ENCODE assay signal across 12 cellular contexts in genomic region chr7:47947355-47947749, GRCh38.
"Had no signal": no experiment of that assay in that cellular context is flagged by ENCODE, and none has a peak within 500 bp of the region (broad histone marks: within the 10 kb centered on the region; RNA-seq: fewer than 3 reads in every experiment).

No MANE protein-coding gene starts in this region.

- DNase-seq: activated CD4-positive, alpha-beta T cell treated with anti-CD3 and anti-CD28 coated beads, Interleukin-2, amount 50 U/mL, for 48 hours; activated gamma-delta T cell; adrenal gland; cerebellar nuclear complex; cortex of kidney; effector CD4-positive, alpha-beta T cell; retina; SK-N-SH; stimulated activated CD4-positive, alpha-beta T cell treated with anti-CD3 and anti-CD28 coated beads, Interleukin-12 subunit alpha, Interleukin-12 subunit beta, amount 100 ng/mL, for 4 hours; stimulated activated CD4-positive, alpha-beta T cell treated with anti-CD3 and anti-CD28 coated beads, Interleukin-1b, Interleukin-23, amount 100 ng/mL, for 48 hours had no signal

- H3K36me3 ChIP-seq: adrenal gland, breast epithelium had no signal

- H3K4me3 ChIP-seq: adrenal gland, breast epithelium had no signal

- H3K27me3 ChIP-seq: adrenal gland, breast epithelium had no signal

- ATAC-seq: natural killer cell treated with Interleukin-12 subunit alpha and Interleukin-12 subunit beta and Interleukin-15 and Interleukin-18, amount 100 ng/mL, for 72 hours had no signal

- H3K27ac ChIP-seq: adrenal gland had no signal

- H3K9me3 ChIP-seq: adrenal gland, breast epithelium, SK-N-SH had no signal

- H3K4me1 ChIP-seq: adrenal gland, breast epithelium had no signal
